ENCODE assay signal across 33 cellular contexts in the genomic region with DNA sequence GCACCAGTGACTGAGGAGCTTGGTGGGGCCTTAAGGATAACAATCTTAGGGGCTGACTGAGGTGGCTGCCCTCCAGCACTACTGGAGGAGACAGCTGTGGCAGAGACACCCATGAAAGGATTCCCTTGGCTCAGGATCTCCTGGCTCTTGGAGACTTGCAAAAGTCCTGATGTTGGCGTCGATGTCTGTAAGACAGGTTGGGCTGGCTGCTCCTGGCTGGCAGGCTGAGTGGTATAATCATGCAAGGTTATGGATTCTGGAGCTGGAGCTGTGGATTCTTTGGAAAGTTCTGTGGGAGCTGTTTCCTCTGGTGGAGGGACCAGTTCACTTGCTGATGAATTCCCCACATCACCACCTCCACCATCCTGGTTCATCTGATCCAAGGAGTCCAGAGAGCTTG.
"Had no signal": no experiment of that assay in that cellular context is flagged by ENCODE, and none has a peak within 500 bp of the region (broad histone marks: within the 10 kb centered on the region; RNA-seq: fewer than 3 reads in every experiment).

No MANE protein-coding gene starts in this region.

- H3K9me3 Mint-ChIP-seq: dendritic cell treated with granulocyte-macrophage colony-stimulating factor and Interleukin-4, amounts not matched to agents 40 ng/mL and 50 ng/mL, for 4 days; immature natural killer cell; memory B cell; mesothelial cell of epicardium; naive B cell; natural killer cell treated with Interleukin-12 subunit alpha and Interleukin-12 subunit beta and Interleukin-15 and Interleukin-18, amount 100 ng/mL, for 72 hours; neural crest cell; stimulated activated memory B cell treated with anti-CD40 and anti-IgM and Interleukin-4, amounts not matched to agents 10 μg/mL and 1 μg/mL and 100 μg/mL, for 72 hours had no signal

- H3K4me1 ChIP-seq: uterus had no signal

- FAIRE-seq: pancreas had no signal

- H3K27ac ChIP-seq: colonic mucosa, esophagus squamous epithelium, heart right ventricle, lower lobe of right lung, neutrophil, pancreas, sigmoid colon, spleen, thoracic aorta, tibial nerve, upper lobe of right lung, uterus had no signal

- H3K36me3 ChIP-seq: uterus had no signal

- H3K27ac Mint-ChIP-seq: dendritic cell treated with granulocyte-macrophage colony-stimulating factor and Interleukin-4, amounts not matched to agents 40 ng/mL and 50 ng/mL, for 4 days; memory B cell; mesothelial cell of epicardium; naive B cell; natural killer cell treated with Interleukin-12 subunit alpha and Interleukin-12 subunit beta and Interleukin-15 and Interleukin-18, amount 100 ng/mL, for 72 hours; stimulated activated memory B cell treated with anti-CD40 and anti-IgM and Interleukin-4, amounts not matched to agents 10 μg/mL and 1 μg/mL and 100 μg/mL, for 72 hours had no signal

- H3K27me3 Mint-ChIP-seq: dendritic cell treated with granulocyte-macrophage colony-stimulating factor and Interleukin-4, amounts not matched to agents 40 ng/mL and 50 ng/mL, for 4 days; memory B cell; naive B cell; natural killer cell treated with Interleukin-12 subunit alpha and Interleukin-12 subunit beta and Interleukin-15 and Interleukin-18, amount 100 ng/mL, for 72 hours; stimulated activated memory B cell treated with anti-CD40 and anti-IgM and Interleukin-4, amounts not matched to agents 10 μg/mL and 1 μg/mL and 100 μg/mL, for 72 hours had no signal

- H3K4me3 ChIP-seq: colonic mucosa, esophagus squamous epithelium, heart right ventricle, lower lobe of right lung, mucosa of descending colon, pancreas, sigmoid colon, spleen, thoracic aorta, tibial nerve, upper lobe of right lung, uterus had no signal

- ATAC-seq: left colon; left ventricle myocardium superior; lower lobe of right lung; mucosa of descending colon; natural killer cell treated with Interleukin-12 subunit alpha and Interleukin-12 subunit beta and Interleukin-15 and Interleukin-18, amount 100 ng/mL, for 72 hours; pancreas; stimulated activated memory B cell treated with anti-CD40 and anti-IgM and Interleukin-4, amounts not matched to agents 10 μg/mL and 1 μg/mL and 100 μg/mL, for 72 hours; stimulated activated naive CD8-positive, alpha-beta T cell treated with anti-CD3 and anti-CD28 coated beads, Interleukin-15, Interleukin-2, amounts not matched to agents 100 U/mL and 50 U/mL, for 24 hours; upper lobe of right lung had no signal

- H3K27me3 ChIP-seq: colonic mucosa, esophagus squamous epithelium, heart right ventricle, neutrophil, pancreas, sigmoid colon, spleen, tibial nerve, upper lobe of right lung, uterus had no signal

- H3K9me3 ChIP-seq: colonic mucosa, esophagus squamous epithelium, heart right ventricle, lower lobe of right lung, mucosa of descending colon, neutrophil, pancreas, sigmoid colon, spleen, thoracic aorta, tibial nerve, upper lobe of right lung, uterus had no signal

- H3K4me3 Mint-ChIP-seq: dendritic cell treated with granulocyte-macrophage colony-stimulating factor and Interleukin-4, amounts not matched to agents 40 ng/mL and 50 ng/mL, for 4 days; immature natural killer cell; memory B cell; mesothelial cell of epicardium; naive B cell; natural killer cell treated with Interleukin-12 subunit alpha and Interleukin-12 subunit beta and Interleukin-15 and Interleukin-18, amount 100 ng/mL, for 72 hours; stimulated activated memory B cell treated with anti-CD40 and anti-IgM and Interleukin-4, amounts not matched to agents 10 μg/mL and 1 μg/mL and 100 μg/mL, for 72 hours had no signal

- DNase-seq: colonic mucosa; effector memory CD4-positive, alpha-beta T cell; erythroblast; esophagus squamous epithelium; foreskin melanocyte; glutamatergic neuron; heart right ventricle; hippocampal formation; immature natural killer cell; islet precursor cell; kidney glomerular epithelial cell; left colon; left ventricle myocardium superior; lower lobe of right lung; mucosa of descending colon; naive B cell; pancreas; sigmoid colon; spleen; stimulated activated CD4-positive, alpha-beta T cell treated with anti-CD3 and anti-CD28 coated beads, Interleukin-4, amount 100 ng/mL, for 4 hours; stimulated activated naive CD8-positive, alpha-beta T cell treated with anti-CD3 and anti-CD28 coated beads, Interleukin-15, Interleukin-2, amounts not matched to agents 100 U/mL and 50 U/mL, for 24 hours; substantia nigra; upper lobe of right lung; uterus had no signal
